ENCODE assay signal across 30 cellular contexts in genomic region chr7:18821554-18821953, GRCh38.
DNase-seq lines count a peak whose midpoint lies in the region; ATAC-seq and TF ChIP-seq lines count a peak whose summit lies in the region.
"Had no signal": no experiment of that assay in that cellular context is flagged by ENCODE, and none has a peak within 500 bp of the region (broad histone marks: within the 10 kb centered on the region; RNA-seq: fewer than 3 reads in every experiment).

No MANE protein-coding gene starts in this region.

- H3K9me2 ChIP-seq in SK-N-SH, result no peaks in the 10 kb centered on the region
- no peaks in the 10 kb centered on the region; the same call in 1 of the 2 replicates for H3K9me2 ChIP-seq in PC-9 (ENCODE audit: insufficient read depth)

- peak overlapping the region in 1 of 2 experiments; percentile 97; a peak in 2 of 4 replicates for H3K27ac ChIP-seq in SK-N-SH (ENCODE audit: low read depth in 2 of 2, low read length in 1 of 2)
- no peak overlapping the region for H3K27ac ChIP-seq in PC-9
- H3K27ac ChIP-seq: 22Rv1; A549; BLaER1; BLaER1 treated with 17β-estradiol and CSF1 and Interleukin-3, amounts not matched to agents 10 nM and 100 nM; C4-2B had no signal

- H3K9ac ChIP-seq in SK-N-SH, result no peak overlapping the region
- H3K9ac ChIP-seq: BLaER1; BLaER1 treated with 17β-estradiol and CSF1 and Interleukin-3, amounts not matched to agents 10 nM and 100 nM had no signal

- H3K4me3 ChIP-seq in SK-N-SH (ENCODE audit: low read depth in 2 of 2, low read length in 1 of 2) (no peak overlapping the region), PC-9 (no peak overlapping the region)
- H3K4me3 ChIP-seq: A549; BLaER1; BLaER1 treated with 17β-estradiol and CSF1 and Interleukin-3, amounts not matched to agents 10 nM and 100 nM had no signal

- H3K79me2 ChIP-seq in SK-N-SH (ENCODE audit: insufficient read depth) (no peaks in the 10 kb centered on the region), PC-9 (ENCODE audit: low read depth) (no peaks in the 10 kb centered on the region)

- peak; percentile 9; the same call in 1 of the 2 replicates for TF ChIP-seq RAD21 in SK-N-SH (IDR thresholded peaks at IDR 0.05; ENCODE audit: low read length)

- H4K20me1 ChIP-seq in SK-N-SH (ENCODE audit: insufficient read depth), result no peaks in the 10 kb centered on the region
- H4K20me1 ChIP-seq in PC-9 (ENCODE audit: insufficient read depth), result no peaks in the 10 kb centered on the region
- H4K20me1 ChIP-seq: BLaER1; BLaER1 treated with 17β-estradiol and CSF1 and Interleukin-3, amounts not matched to agents 10 nM and 100 nM had no signal

- BruUV-seq in PC-9 (replicated peaks; lab: Mats Ljungman, UMichigan), result no TSS peak

- H2AFZ ChIP-seq in SK-N-SH (ENCODE audit: low read depth), result no peak overlapping the region
- H2AFZ ChIP-seq in PC-9, result 0 out of 2 replicates have a peak overlapping the region, but pooled peaks have one; percentile 18

- H3K36me3 ChIP-seq in SK-N-SH (replicated peaks in 1 of 2; ENCODE audit: control insufficient read depth in 1 of 2, insufficient read depth in 2 of 2, low read length in 1 of 2) (peaks cover 0 to 3% of the 10 kb centered on the region in 2 experiments), PC-9 (ENCODE audit: low read depth) (no peaks in the 10 kb centered on the region)
- H3K36me3 ChIP-seq: BE2C; BLaER1; BLaER1 treated with 17β-estradiol and CSF1 and Interleukin-3, amounts not matched to agents 10 nM and 100 nM had no signal

- H3K4me1 ChIP-seq in SK-N-SH (ENCODE audit: control insufficient read depth in 1 of 2, insufficient read depth in 2 of 2, low read depth in 1 of 2, low read length in 1 of 2), result peaks cover 0 to 18% of the 10 kb centered on the region in 2 experiments; a peak in 2 of 4 replicates
- no peaks in the 10 kb centered on the region for H3K4me1 ChIP-seq in PC-9 (replicated peaks; ENCODE audit: insufficient read depth)
- H3K4me1 ChIP-seq: A549; BLaER1; BLaER1 treated with 17β-estradiol and CSF1 and Interleukin-3, amounts not matched to agents 10 nM and 100 nM; Caco-2 had no signal

- ATAC-seq in SK-N-SH treated with all-trans-retinoic acid at 6 μM for 48 hours (no peak), HG03097 (IDR thresholded peaks at IDR 0.05; ENCODE audit: low FRiP score, unreplicated experiment) (no peak)
- ATAC-seq: A549; CD8-positive, alpha-beta T cell had no signal

- H3K27me3 ChIP-seq in SK-N-SH (ENCODE audit: insufficient read depth) (no peaks in the 10 kb centered on the region), PC-9 (ENCODE audit: insufficient read depth, low read depth) (no peaks in the 10 kb centered on the region)
- H3K27me3 ChIP-seq: BE2C; BLaER1; BLaER1 treated with 17β-estradiol and CSF1 and Interleukin-3, amounts not matched to agents 10 nM and 100 nM had no signal

- H3K4me2 ChIP-seq in SK-N-SH (no peak overlapping the region), PC-9 (no peak overlapping the region)
- H3K4me2 ChIP-seq: A549; BLaER1; BLaER1 treated with 17β-estradiol and CSF1 and Interleukin-3, amounts not matched to agents 10 nM and 100 nM had no signal

- TF ChIP-seq EP300 in SK-N-SH (IDR thresholded peaks at IDR 0.05; ENCODE audit: borderline replicate concordance in 1 of 2, low read depth in 1 of 2, low read length in 1 of 2), result peak in 1 of 2 experiments; percentile 89; a peak in 2 of 4 replicates

- intact Hi-C loops in PC-9 (cut with micrococcal nuclease; ENCODE audit: unreplicated experiment), result no loop called here

- H3K9me3 ChIP-seq in SK-N-SH (no peaks in the 10 kb centered on the region), PC-9 (ENCODE audit: insufficient read depth, low read depth) (peaks cover 3% of the 10 kb centered on the region; the same call in 1 of the 2 replicates)
- H3K9me3 ChIP-seq: A549, BE2C, BLaER1, Caco-2 had no signal

- no peak for TF ChIP-seq CTCF in SK-N-SH (IDR thresholded peaks at IDR 0.05)
- no peak for TF ChIP-seq CTCF in PC-9 (conservative IDR thresholded peaks at IDR 0.05)

- POLR2A ChIA-PET in SK-N-SH (lab: Yijun Ruan, JAX) (no interaction called here), PC-9 (lab: Charles Lee; ENCODE audit: unreplicated experiment) (no interaction called here)

- DNase-seq in SK-N-SH, result no peak
- no peak for DNase-seq in PC-9
- peak; percentile 99 for DNase-seq in SK-N-DZ (ENCODE audit: low spot score)
- no peak for DNase-seq in DMS79 treated with DMSO at 0.1 percent for 48 hours (lab: John Stamatoyannopoulos, UW)
- DNase-seq: 8988T; ACHN; AML-193; BE2C; C1 segment of cervical spinal cord; Caco-2; Calu3; CD4-positive, alpha-beta memory T cell; CD4-positive, alpha-beta T cell; CD4-positive, CD25-positive, alpha-beta regulatory T cell; CD8-positive, alpha-beta memory T cell; CD8-positive, alpha-beta T cell; COR-L47; DMS 273 treated with DMSO at 0.1 percent for 48 hours; DMS153; DMS53; DMS79; DND-41; EL had no signal

- no peaks in the 10 kb centered on the region for H3F3A ChIP-seq in SK-N-SH (replicated peaks; ENCODE audit: insufficient read depth)
- H3F3A ChIP-seq in PC-9 (ENCODE audit: insufficient read depth, low read depth), result no peaks in the 10 kb centered on the region; the same call in 1 of the 2 replicates

- CTCF ChIA-PET in SK-N-SH (lab: Yijun Ruan, JAX) (interaction anchor here (1.0 kb wide), 1 partner anchor 128 kb away, joined by 3 read pairs; no protein-coding TSS in a partner anchor), PC-9 (lab: Charles Lee) (no interaction called here)

TF ChIP-seq in SK-N-SH, 30 proteins besides CTCF, POLR2A, EP300 and RAD21:
- TF ChIP-seq GABPA (IDR thresholded peaks at IDR 0.05; ENCODE audit: low read depth), result no peak
- TF ChIP-seq GATA2 (CRISPR knock-in tag; IDR thresholded peaks at IDR 0.05), result peak; percentile 81
- no peak for TF ChIP-seq TEAD4 (IDR thresholded peaks at IDR 0.05; ENCODE audit: borderline replicate concordance, insufficient read depth)
- TF ChIP-seq RCOR1 (IDR thresholded peaks at IDR 0.05; ENCODE audit: low read length), result peak; percentile 54; the same call in 1 of the 2 replicates
- 0 out of 2 replicates have a peak, but pooled peaks have one; percentile 10 for TF ChIP-seq MXI1 (IDR thresholded peaks at IDR 0.05; ENCODE audit: low read depth, low read length)
- peak; percentile 48; the same call in 1 of the 2 replicates for TF ChIP-seq FOXJ3 (CRISPR knock-in tag; IDR thresholded peaks at IDR 0.05)

TF ChIP-seq in SK-N-SH treated with all-trans-retinoic acid at 6 μM for 48 hours, 23 proteins besides CTCF, POLR2A, EP300 and RAD21 (continues in another document):
- TF ChIP-seq ZNF70 (CRISPR knock-in tag; IDR thresholded peaks at IDR 0.05) (no peak), ARNTL (CRISPR knock-in tag; IDR thresholded peaks at IDR 0.05; ENCODE audit: borderline replicate concordance, low read depth) (no peak), BACH2 (CRISPR knock-in tag; IDR thresholded peaks at IDR 0.05; ENCODE audit: borderline replicate concordance) (no peak), OSR1 (CRISPR knock-in tag; IDR thresholded peaks at IDR 0.05) (no peak), ZNF8 (CRISPR knock-in tag; IDR thresholded peaks at IDR 0.05) (no peak), ZFP30 (CRISPR knock-in tag; IDR thresholded peaks at IDR 0.05) (no peak), TOX (CRISPR knock-in tag; IDR thresholded peaks at IDR 0.05; ENCODE audit: borderline replicate concordance) (no peak), ZNF565 (CRISPR knock-in tag; conservative IDR thresholded peaks at IDR 0.05; ENCODE audit: low read depth) (no peak), CSDC2 (CRISPR knock-in tag; IDR thresholded peaks at IDR 0.05) (no peak), GLIS3 (CRISPR knock-in tag; IDR thresholded peaks at IDR 0.05) (no peak), PPARA (CRISPR knock-in tag; IDR thresholded peaks at IDR 0.05; ENCODE audit: borderline replicate concordance) (no peak), ZFP3 (CRISPR knock-in tag; IDR thresholded peaks at IDR 0.05) (no peak), TCF4 (CRISPR knock-in tag; IDR thresholded peaks at IDR 0.05; ENCODE audit: borderline replicate concordance) (no peak), ISL1 (CRISPR knock-in tag; IDR thresholded peaks at IDR 0.05) (no peak), RARB (CRISPR knock-in tag; IDR thresholded peaks at IDR 0.05) (no peak)
- TF ChIP-seq, protein P1, sequence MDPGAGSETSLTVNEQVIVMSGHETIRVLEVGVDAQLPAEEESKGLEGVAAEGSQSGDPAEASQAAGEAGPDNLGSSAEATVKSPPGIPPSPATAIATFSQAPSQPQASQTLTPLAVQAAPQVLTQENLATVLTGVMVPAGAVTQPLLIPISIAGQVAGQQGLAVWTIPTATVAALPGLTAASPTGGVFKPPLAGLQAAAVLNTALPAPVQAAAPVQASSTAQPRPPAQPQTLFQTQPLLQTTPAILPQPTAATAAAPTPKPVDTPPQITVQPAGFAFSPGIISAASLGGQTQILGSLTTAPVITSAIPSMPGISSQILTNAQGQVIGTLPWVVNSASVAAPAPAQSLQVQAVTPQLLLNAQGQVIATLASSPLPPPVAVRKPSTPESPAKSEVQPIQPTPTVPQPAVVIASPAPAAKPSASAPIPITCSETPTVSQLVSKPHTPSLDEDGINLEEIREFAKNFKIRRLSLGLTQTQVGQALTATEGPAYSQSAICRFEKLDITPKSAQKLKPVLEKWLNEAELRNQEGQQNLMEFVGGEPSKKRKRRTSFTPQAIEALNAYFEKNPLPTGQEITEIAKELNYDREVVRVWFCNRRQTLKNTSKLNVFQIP (CRISPR knock-in tag; IDR thresholded peaks at IDR 0.05; ENCODE audit: borderline replicate concordance, low read depth), result no peak
- TF ChIP-seq, protein P2, sequence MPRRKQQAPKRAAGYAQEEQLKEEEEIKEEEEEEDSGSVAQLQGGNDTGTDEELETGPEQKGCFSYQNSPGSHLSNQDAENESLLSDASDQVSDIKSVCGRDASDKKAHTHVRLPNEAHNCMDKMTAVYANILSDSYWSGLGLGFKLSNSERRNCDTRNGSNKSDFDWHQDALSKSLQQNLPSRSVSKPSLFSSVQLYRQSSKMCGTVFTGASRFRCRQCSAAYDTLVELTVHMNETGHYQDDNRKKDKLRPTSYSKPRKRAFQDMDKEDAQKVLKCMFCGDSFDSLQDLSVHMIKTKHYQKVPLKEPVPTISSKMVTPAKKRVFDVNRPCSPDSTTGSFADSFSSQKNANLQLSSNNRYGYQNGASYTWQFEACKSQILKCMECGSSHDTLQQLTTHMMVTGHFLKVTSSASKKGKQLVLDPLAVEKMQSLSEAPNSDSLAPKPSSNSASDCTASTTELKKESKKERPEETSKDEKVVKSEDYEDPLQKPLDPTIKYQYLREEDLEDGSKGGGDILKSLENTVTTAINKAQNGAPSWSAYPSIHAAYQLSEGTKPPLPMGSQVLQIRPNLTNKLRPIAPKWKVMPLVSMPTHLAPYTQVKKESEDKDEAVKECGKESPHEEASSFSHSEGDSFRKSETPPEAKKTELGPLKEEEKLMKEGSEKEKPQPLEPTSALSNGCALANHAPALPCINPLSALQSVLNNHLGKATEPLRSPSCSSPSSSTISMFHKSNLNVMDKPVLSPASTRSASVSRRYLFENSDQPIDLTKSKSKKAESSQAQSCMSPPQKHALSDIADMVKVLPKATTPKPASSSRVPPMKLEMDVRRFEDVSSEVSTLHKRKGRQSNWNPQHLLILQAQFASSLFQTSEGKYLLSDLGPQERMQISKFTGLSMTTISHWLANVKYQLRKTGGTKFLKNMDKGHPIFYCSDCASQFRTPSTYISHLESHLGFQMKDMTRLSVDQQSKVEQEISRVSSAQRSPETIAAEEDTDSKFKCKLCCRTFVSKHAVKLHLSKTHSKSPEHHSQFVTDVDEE (CRISPR knock-in tag; IDR thresholded peaks at IDR 0.05), result no peak
